In the genomic region with DNA sequence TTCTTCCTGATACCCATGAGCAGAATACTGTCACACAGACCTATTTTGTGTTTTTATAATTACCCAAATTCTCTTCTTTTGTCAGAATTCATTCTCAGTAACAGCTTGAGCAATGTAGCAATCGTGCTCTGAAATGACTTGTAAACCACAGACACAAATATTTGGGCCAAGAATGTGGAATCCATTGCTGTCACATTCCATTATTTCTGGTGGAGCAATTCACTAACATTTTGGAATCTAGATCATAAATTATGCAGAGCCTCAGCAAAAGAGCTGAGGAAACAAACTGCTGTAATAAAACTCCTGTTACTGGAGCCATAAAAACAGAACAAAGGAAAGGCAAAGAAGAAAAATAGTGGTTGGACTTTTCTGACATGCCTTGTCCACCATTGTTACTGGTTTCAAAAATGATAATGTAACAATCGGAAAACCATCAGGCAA, we compare ENCODE assay signal across 11 cellular contexts.
DNase-seq lines count a peak whose midpoint lies in the region; ATAC-seq and TF ChIP-seq lines count a peak whose summit lies in the region.
"Had no signal": no experiment of that assay in that cellular context is flagged by ENCODE, and none has a peak within 500 bp of the region (broad histone marks: within the 10 kb centered on the region; RNA-seq: fewer than 3 reads in every experiment).

No MANE protein-coding gene starts in this region.

- H3K4me1 Mint-ChIP-seq in endodermal cell = peaks cover 2% of the 10 kb centered on the region

- no peaks in the 10 kb centered on the region; the same call in 1 of the 2 replicates for H3K9me3 ChIP-seq in AG04450 (ENCODE audit: control insufficient read depth, insufficient read depth, low read length)
- no peaks in the 10 kb centered on the region for H3K9me3 ChIP-seq in endodermal cell (ENCODE audit: control insufficient read depth, low read length)

- H3K4me1 ChIP-seq in endodermal cell (ENCODE audit: control insufficient read depth, insufficient read depth, low read length) = no peaks in the 10 kb centered on the region
- no peaks in the 10 kb centered on the region for H3K4me1 ChIP-seq in mesendoderm (ENCODE audit: control insufficient read depth, low read depth, low read length)

- no peak overlapping the region for H3K4me3 Mint-ChIP-seq in endodermal cell
- H3K4me3 Mint-ChIP-seq: CD8-positive, alpha-beta T cell had no signal

- no peaks in the 10 kb centered on the region for H3K79me1 ChIP-seq in mesendoderm (ENCODE audit: low read length)

- H3K27ac ChIP-seq in AG04450 (ENCODE audit: low read depth, low read length) (peak overlapping the region; percentile 77), endodermal cell (ENCODE audit: low read depth, low read length) (peak overlapping the region; percentile 50), mesendoderm (ENCODE audit: low read depth, low read length) (no peak overlapping the region)

- TF ChIP-seq CTCF in AG04450 (IDR thresholded peaks at IDR 0.05; ENCODE audit: low read depth, low read length) (no peak), endodermal cell (conservative IDR thresholded peaks at IDR 0.05) (no peak)

- H2AK5ac ChIP-seq in mesendoderm (ENCODE audit: low read length) = no peak overlapping the region

- H3K9me3 Mint-ChIP-seq in endodermal cell = no peaks in the 10 kb centered on the region
- H3K9me3 Mint-ChIP-seq: CD8-positive, alpha-beta T cell had no signal

- no peaks in the 10 kb centered on the region for H3K27me3 Mint-ChIP-seq in endodermal cell (ENCODE audit: insufficient read depth)

- H3K4me3 ChIP-seq in AG04450 (ENCODE audit: low read depth, low read length) (no peak overlapping the region), endodermal cell (ENCODE audit: low read length) (no peak overlapping the region), mesendoderm (ENCODE audit: low read length) (no peak overlapping the region)

- H3K36me3 ChIP-seq in endodermal cell (ENCODE audit: control insufficient read depth, insufficient read depth, low read length) (no peaks in the 10 kb centered on the region), mesendoderm (ENCODE audit: control insufficient read depth, insufficient read depth, low read length) (no peaks in the 10 kb centered on the region)

- H2BK15ac ChIP-seq in mesendoderm (replicated peaks; ENCODE audit: low read depth) = no peak overlapping the region

- H3K23ac ChIP-seq in mesendoderm (ENCODE audit: low read length) = no peak overlapping the region

- H3K4me2 ChIP-seq in mesendoderm (ENCODE audit: low read length) = no peak overlapping the region

- H2BK5ac ChIP-seq in mesendoderm (ENCODE audit: low read length) = no peak overlapping the region

- POLR2A ChIA-PET in AG04450 (lab: Yijun Ruan, JAX) = interaction anchor here (0.6 to 1.2 kb wide), 4 partner anchors 12 to 283 kb away, joined by 3 read pairs; no protein-coding TSS in a partner anchor

- H3K79me2 ChIP-seq in mesendoderm (ENCODE audit: control insufficient read depth, insufficient read depth, low read length) = no peaks in the 10 kb centered on the region

- no peak overlapping the region for H4K8ac ChIP-seq in mesendoderm (ENCODE audit: low read depth, low read length)

- H3K18ac ChIP-seq in mesendoderm (ENCODE audit: low read length) = no peak overlapping the region

- H2BK120ac ChIP-seq in mesendoderm (ENCODE audit: low read depth, low read length) = no peak overlapping the region

- DNase-seq in AG04450 (ENCODE audit: low read depth, low spot score) = peak; percentile 75
- DNase-seq in NCI-H69 (lab: John Stamatoyannopoulos, UW) = peak; percentile 60
- DNase-seq in endodermal cell = no peak
- peak; percentile 51 for DNase-seq in mesendoderm
- no peak for DNase-seq in HuH-7.5 (ENCODE audit: low spot score)
- no peak for DNase-seq in COLO668 (lab: John Stamatoyannopoulos, UW; ENCODE audit: unreplicated experiment)
- DNase-seq in SIG-M5 (lab: John Stamatoyannopoulos, UW) = no peak
- DNase-seq: CD8-positive, alpha-beta T cell; NCI-H1048; SHP77 treated with DMSO at 0.1 percent for 48 hours had no signal

- H3K4ac ChIP-seq in mesendoderm (ENCODE audit: low read depth, low read length) = no peak overlapping the region

- H3K27me3 ChIP-seq in AG04450 (ENCODE audit: control insufficient read depth, insufficient read depth, low read length) (no peaks in the 10 kb centered on the region), endodermal cell (ENCODE audit: control insufficient read depth, insufficient read depth, low read length, poor library complexity, severe bottlenecking) (no peaks in the 10 kb centered on the region), mesendoderm (ENCODE audit: insufficient read depth, low read length, poor library complexity) (no peaks in the 10 kb centered on the region)

- CTCF ChIA-PET in AG04450 (lab: Charles Lee) = no interaction called here

- H3K9ac ChIP-seq in endodermal cell (ENCODE audit: extremely low read depth, low read length, poor library complexity, severe bottlenecking) (no peak overlapping the region), mesendoderm (ENCODE audit: low read length) (no peak overlapping the region)

- H3K36me3 Mint-ChIP-seq in endodermal cell (ENCODE audit: low read depth) = no peaks in the 10 kb centered on the region
- H3K36me3 Mint-ChIP-seq: CD8-positive, alpha-beta T cell had no signal

- 76 to 93% methylated on average over 2 of the region's 2 CpGs for WGBS in endodermal cell (ENCODE audit: insufficient coverage in 1 of 2, insufficient read length in 1 of 2), 2 experiments
- no CpG with 5 or more reads among the region's 2 CpGs for WGBS in mesendoderm (ENCODE audit: extremely low coverage, insufficient coverage, low lambda C conversion rate)

- no peak overlapping the region for H4K5ac ChIP-seq in mesendoderm (ENCODE audit: low read length)

- H3K27ac Mint-ChIP-seq in endodermal cell = no peak overlapping the region
- H3K27ac Mint-ChIP-seq: CD8-positive, alpha-beta T cell had no signal

- H3K56ac ChIP-seq in mesendoderm (ENCODE audit: low read length) = no peak overlapping the region

- ATAC-seq in GM18520 (IDR thresholded peaks at IDR 0.05; ENCODE audit: unreplicated experiment) = no peak
- ATAC-seq: CD8-positive, alpha-beta T cell had no signal

Comparison
In these comparisons a context has a peak if more than half of its experiments do, and no peak if none do; other contexts are left out.
1. DNase-seq: peak in AG04450 (single experiment), NCI-H69 (single experiment) and mesendoderm (single experiment); none in endodermal cell (single experiment), HuH-7.5 (single experiment), COLO668 (single experiment) and SIG-M5 (single experiment).